8 cellular contexts compared by ENCODE assay signal in genomic region chr15:56428821-56429458, GRCh38. TPM values are rescaled to one million over a fixed set of nuclear protein-coding genes. Genes with fewer than 3 reads are reported as not detected.
A peak's percentile ranks its signal among the peaks of the same experiment; 100 is the strongest.
DNase-seq lines count a peak whose midpoint lies in the region; ATAC-seq and TF ChIP-seq lines count a peak whose summit lies in the region.

No MANE protein-coding gene starts in this region.

- H3K36me3 Mint-ChIP-seq in mesothelial cell of epicardium, result peaks cover 24% of the 10 kb centered on the region

- H3K4me1 Mint-ChIP-seq in mesothelial cell of epicardium, result no peaks in the 10 kb centered on the region

- H3K27ac Mint-ChIP-seq in mesothelial cell of epicardium, result no peak overlapping the region

- H3K27me3 Mint-ChIP-seq in mesothelial cell of epicardium (ENCODE audit: low read depth), result no peaks in the 10 kb centered on the region

- H3K4me3 Mint-ChIP-seq in mesothelial cell of epicardium, result no peak overlapping the region

- peak; percentile 39 for TF ChIP-seq CTCF in mesothelial cell of epicardium (IDR thresholded peaks at IDR 0.05; ENCODE audit: unreplicated experiment)

- DNase-seq in COR-L47 (lab: John Stamatoyannopoulos, UW) (peak; percentile 35), H4 (ENCODE audit: low spot score) (peak; percentile 14), NCI-H2196 (lab: John Stamatoyannopoulos, UW; ENCODE audit: unreplicated experiment) (peak; percentile 2), cerebellum (ENCODE audit: low spot score) (peak; percentile 34), mesothelial cell of epicardium (ENCODE audit: low spot score in 2 of 2, unreplicated experiment in 2 of 2) (no peak), GOT3 (lab: John Stamatoyannopoulos, UW) (no peak)

- peaks cover 14% of the 10 kb centered on the region for H3K9me3 Mint-ChIP-seq in mesothelial cell of epicardium

- ATAC-seq in GM19324 (IDR thresholded peaks at IDR 0.05; ENCODE audit: low FRiP score, unreplicated experiment) (no peak), HG03521 (IDR thresholded peaks at IDR 0.05; ENCODE audit: unreplicated experiment) (no peak)

RNA-seq across cellular contexts. Expression of gene MNS1, which starts 36.0 kb away (rescaled TPM):
- total RNA-seq in H4 (2014; rRNA removed; shearing (Covaris generic)), result 0.62 and 0.66 TPM in 2 replicates
- total RNA-seq in cerebellum, result 3.9 TPM
- total RNA-seq in mesothelial cell of epicardium, result 2.5 to 3.4 TPM (median 2.7 TPM) in 3 replicates

Comparison
In these comparisons a context has a peak if more than half of its experiments do, and no peak if none do; other contexts are left out.
1. DNase-seq: peak in COR-L47 (single experiment), H4 (single experiment), NCI-H2196 (single experiment) and cerebellum (single experiment); none in mesothelial cell of epicardium (0 of 2) and GOT3 (single experiment).